26 cellular contexts compared by ENCODE assay signal in genomic region chr13:47085346-47085745, GRCh38.
DNase-seq lines count a peak whose midpoint lies in the region; ATAC-seq and TF ChIP-seq lines count a peak whose summit lies in the region.
"Had no signal": no experiment of that assay in that cellular context is flagged by ENCODE, and none has a peak within 500 bp of the region (broad histone marks: within the 10 kb centered on the region; RNA-seq: fewer than 3 reads in every experiment).

No MANE protein-coding gene starts in this region.

- TF ChIP-seq CTCF in fibroblast of villous mesenchyme (IDR thresholded peaks at IDR 0.05; ENCODE audit: insufficient read depth, low read depth, low read length) = no peak

- H3K9ac ChIP-seq in adipocyte (ENCODE audit: low read length) = no peak overlapping the region

- DNase-seq in ELR (ENCODE audit: low read depth) (peak; percentile 54), adipocyte (ENCODE audit: low read depth) (peak; percentile 38), fibroblast of villous mesenchyme (ENCODE audit: low read depth) (peak; percentile 6), NOMO-1 treated with dmso at 0.1 percent for 144 hours (lab: John Stamatoyannopoulos, UW; ENCODE audit: unreplicated experiment) (no peak), GDM1 (lab: John Stamatoyannopoulos, UW) (no peak)
- no peak for DNase-seq in activated naive CD4-positive, alpha-beta T cell (lab: John Stamatoyannopoulos, UW)
- DNase-seq: activated CD4-positive, alpha-beta T cell treated with anti-CD3 and anti-CD28 coated beads, Interleukin-2, amount 10 ng/mL, durations not matched to agents 7 days and 5 days; activated naive CD8-positive, alpha-beta T cell treated with anti-CD3 and anti-CD28 coated beads, Interleukin-2, amount 10 ng/mL, durations not matched to agents 7 days and 5 days; AML-193; CD4-positive, alpha-beta memory T cell; central memory CD4-positive, alpha-beta T cell; cortex of kidney; effector memory CD4-positive, alpha-beta T cell; erythroblast; left colon; NCI-H1105; NCI-H2029; NCI-H2227 treated with DMSO at 0.1 percent for 48 hours; NCI-H526; sigmoid colon; stimulated activated CD4-positive, alpha-beta T cell treated with anti-CD3 and anti-CD28 coated beads, Interleukin-15, amount 100 ng/mL, for 24 hours; stimulated activated CD4-positive, alpha-beta T cell treated with anti-CD3 and anti-CD28 coated beads, Interleukin-4, amount 100 ng/mL, for 4 hours; T-cell; transverse colon had no signal

- peaks cover 42% of the 10 kb centered on the region for H3K4me1 ChIP-seq in adipocyte (ENCODE audit: control insufficient read depth, insufficient read depth, low read length)
- H3K4me1 ChIP-seq: HAP-1, transverse colon had no signal

- no peak for ATAC-seq in HG03520 (IDR thresholded peaks at IDR 0.05; ENCODE audit: unreplicated experiment)
- ATAC-seq: left colon, T-cell had no signal

- H3K9me3 ChIP-seq in adipocyte (ENCODE audit: control insufficient read depth, low read length) = no peaks in the 10 kb centered on the region
- H3K9me3 ChIP-seq: HAP-1, sigmoid colon, transverse colon had no signal

- H3K4me3 ChIP-seq in adipocyte (ENCODE audit: low read length) = no peak overlapping the region
- no peak overlapping the region for H3K4me3 ChIP-seq in fibroblast of villous mesenchyme (ENCODE audit: low read depth, low read length)
- H3K4me3 ChIP-seq: HAP-1, sigmoid colon, transverse colon had no signal

- no peaks in the 10 kb centered on the region for H3K27me3 ChIP-seq in adipocyte (replicated peaks; ENCODE audit: control insufficient read depth, insufficient read depth, low read length)
- H3K27me3 ChIP-seq: sigmoid colon, transverse colon had no signal

- no peaks in the 10 kb centered on the region for H3K36me3 ChIP-seq in adipocyte (ENCODE audit: control insufficient read depth, insufficient read depth, low read length, severe bottlenecking)
- H3K36me3 ChIP-seq: HAP-1, sigmoid colon, transverse colon had no signal

Comparison
In these comparisons a context has a peak if more than half of its experiments do, and no peak if none do; other contexts are left out.
1. DNase-seq: peak in ELR (single experiment), adipocyte (single experiment) and fibroblast of villous mesenchyme (single experiment); none in activated naive CD4-positive, alpha-beta T cell (0 of 4), NOMO-1 treated with dmso at 0.1 percent for 144 hours (single experiment) and GDM1 (single experiment).